In the genomic region with DNA sequence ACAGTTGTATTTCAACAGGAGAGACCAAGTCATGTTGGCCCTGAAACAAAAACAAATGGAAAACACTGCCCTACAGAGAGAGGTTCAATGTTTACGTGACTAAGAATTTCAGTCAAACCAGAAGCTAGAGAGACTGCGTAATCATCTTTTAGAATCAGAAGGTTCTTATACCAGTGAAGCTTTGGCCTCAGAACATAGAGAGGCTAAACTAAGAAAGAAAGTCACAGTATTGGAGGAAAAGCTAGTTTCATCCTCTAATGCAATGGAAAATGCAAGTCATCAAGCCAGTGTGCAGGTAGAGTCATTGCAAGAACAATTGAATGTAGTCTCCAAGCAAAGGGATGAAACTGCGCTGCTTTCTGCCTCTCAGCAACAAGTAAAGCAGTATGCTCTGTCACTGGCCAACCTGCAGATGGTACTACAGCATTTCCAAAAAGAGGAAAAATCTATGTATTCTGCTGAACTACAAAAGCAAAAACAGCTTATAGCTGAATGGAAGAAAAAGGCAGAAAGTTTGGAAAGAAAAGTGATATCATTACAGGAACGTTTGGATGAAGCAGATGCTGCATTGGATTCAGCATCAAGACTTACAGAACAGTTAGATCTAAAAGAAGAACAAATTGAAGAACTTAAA, we compare ENCODE assay signal across 13 cellular contexts. TPM values are rescaled to one million over a fixed set of nuclear protein-coding genes. Genes with fewer than 3 reads are reported as not detected.
DNase-seq lines count a peak whose midpoint lies in the region; TF ChIP-seq lines count a peak whose summit lies in the region.
"Had no signal": no experiment of that assay in that cellular context is flagged by ENCODE, and none has a peak within 500 bp of the region (broad histone marks: within the 10 kb centered on the region; RNA-seq: fewer than 3 reads in every experiment).

No MANE protein-coding gene starts in this region.

- H3K27me3 Mint-ChIP-seq in activated CD4-positive, alpha-beta T cell treated with anti-CD3 and anti-CD28 coated beads, Interleukin-2, amount 10 ng/mL, durations not matched to agents 24 days and 14 days: peaks cover 23% of the 10 kb centered on the region
- peaks cover 13% of the 10 kb centered on the region for H3K27me3 Mint-ChIP-seq in activated T-helper 2 cell treated with anti-CD3 and anti-CD28 coated beads, Interferon-gamma antibody, Interleukin-2, Interleukin-4, amounts not matched to agents 10 μg/mL and 5 μg/mL and 100 μg/mL, durations not matched to agents 14 hours and 24 hours and 36 hours (ENCODE audit: low read depth)
- H3K27me3 Mint-ChIP-seq in nephron progenitor cell (ENCODE audit: low read depth, poor library complexity): no peaks in the 10 kb centered on the region

- no peaks in the 10 kb centered on the region for H3K36me3 Mint-ChIP-seq in activated CD4-positive, alpha-beta T cell treated with anti-CD3 and anti-CD28 coated beads, Interleukin-2, amount 10 ng/mL, durations not matched to agents 24 days and 14 days (ENCODE audit: low read depth)
- no peaks in the 10 kb centered on the region for H3K36me3 Mint-ChIP-seq in activated T-helper 2 cell treated with anti-CD3 and anti-CD28 coated beads, Interferon-gamma antibody, Interleukin-2, Interleukin-4, amounts not matched to agents 10 μg/mL and 5 μg/mL and 100 μg/mL, durations not matched to agents 14 hours and 24 hours and 36 hours (ENCODE audit: low read depth)
- H3K36me3 Mint-ChIP-seq in nephron progenitor cell (ENCODE audit: low read depth): peaks cover 26% of the 10 kb centered on the region

- intact Hi-C loops in activated CD4-positive, alpha-beta T cell treated with anti-CD3 and anti-CD28 coated beads, Interleukin-2, amount 10 ng/mL, durations not matched to agents 24 days and 14 days (cut with micrococcal nuclease): no loop called here
- intact Hi-C loops in activated T-helper 2 cell treated with anti-CD3 and anti-CD28 coated beads, Interferon-gamma antibody, Interleukin-2, Interleukin-4, amounts not matched to agents 10 μg/mL and 5 μg/mL and 100 μg/mL, durations not matched to agents 14 hours and 24 hours and 36 hours (cut with micrococcal nuclease): no loop called here

- in situ Hi-C loops in G401 (cut with HindIII; ENCODE audit: low sequenced_read_pairs): no loop called here

- H3K4me1 Mint-ChIP-seq in activated CD4-positive, alpha-beta T cell treated with anti-CD3 and anti-CD28 coated beads, Interleukin-2, amount 10 ng/mL, durations not matched to agents 24 days and 14 days: no peaks in the 10 kb centered on the region
- peaks cover 11% of the 10 kb centered on the region for H3K4me1 Mint-ChIP-seq in activated T-helper 2 cell treated with anti-CD3 and anti-CD28 coated beads, Interferon-gamma antibody, Interleukin-2, Interleukin-4, amounts not matched to agents 10 μg/mL and 5 μg/mL and 100 μg/mL, durations not matched to agents 14 hours and 24 hours and 36 hours (ENCODE audit: low read depth)
- H3K4me1 Mint-ChIP-seq in nephron progenitor cell: peaks cover 40% of the 10 kb centered on the region

- no peak overlapping the region for H3K27ac Mint-ChIP-seq in activated CD4-positive, alpha-beta T cell treated with anti-CD3 and anti-CD28 coated beads, Interleukin-2, amount 10 ng/mL, durations not matched to agents 24 days and 14 days
- peak overlapping the region; percentile 36 for H3K27ac Mint-ChIP-seq in activated T-helper 2 cell treated with anti-CD3 and anti-CD28 coated beads, Interferon-gamma antibody, Interleukin-2, Interleukin-4, amounts not matched to agents 10 μg/mL and 5 μg/mL and 100 μg/mL, durations not matched to agents 14 hours and 24 hours and 36 hours
- peak overlapping the region; percentile 17 for H3K27ac Mint-ChIP-seq in nephron progenitor cell

- peaks cover 6% of the 10 kb centered on the region for H3K9me3 Mint-ChIP-seq in activated CD4-positive, alpha-beta T cell treated with anti-CD3 and anti-CD28 coated beads, Interleukin-2, amount 10 ng/mL, durations not matched to agents 24 days and 14 days
- H3K9me3 Mint-ChIP-seq in activated T-helper 2 cell treated with anti-CD3 and anti-CD28 coated beads, Interferon-gamma antibody, Interleukin-2, Interleukin-4, amounts not matched to agents 10 μg/mL and 5 μg/mL and 100 μg/mL, durations not matched to agents 14 hours and 24 hours and 36 hours: no peaks in the 10 kb centered on the region
- peaks cover 34% of the 10 kb centered on the region for H3K9me3 Mint-ChIP-seq in nephron progenitor cell

- DNase-seq in activated CD4-positive, alpha-beta T cell treated with anti-CD3 and anti-CD28 coated beads for 48 hours: peak; percentile 28
- no peak for DNase-seq in activated CD4-positive, alpha-beta T cell treated with anti-CD3 and anti-CD28 coated beads, Interleukin-2, amount 10 ng/mL, durations not matched to agents 24 days and 14 days
- DNase-seq in G401 (ENCODE audit: low spot score) (peak; percentile 18), nephron progenitor cell (no peak), NCI-H748 (lab: John Stamatoyannopoulos, UW; ENCODE audit: unreplicated experiment) (no peak), NCI-H510A treated with DMSO at 0.1 percent for 48 hours (lab: John Stamatoyannopoulos, UW) (no peak), DMS53 (lab: John Stamatoyannopoulos, UW) (no peak)
- no peak for DNase-seq in activated T-helper 2 cell treated with anti-CD3 and anti-CD28 coated beads, Interferon-gamma antibody, Interleukin-2, Interleukin-4, amounts not matched to agents 10 μg/mL and 5 μg/mL and 100 μg/mL, durations not matched to agents 14 hours and 24 hours and 36 hours (ENCODE audit: low spot score)
- DNase-seq: effector memory CD4-positive, alpha-beta T cell; mesendoderm; NCI-H1930; NCI-H748 treated with DMSO at 0.1 percent for 48 hours; Peyer's patch had no signal

- no peak for TF ChIP-seq CTCF in nephron progenitor cell (IDR thresholded peaks at IDR 0.05)

- H3K4me3 Mint-ChIP-seq in activated CD4-positive, alpha-beta T cell treated with anti-CD3 and anti-CD28 coated beads, Interleukin-2, amount 10 ng/mL, durations not matched to agents 24 days and 14 days: no peak overlapping the region
- no peak overlapping the region for H3K4me3 Mint-ChIP-seq in activated T-helper 2 cell treated with anti-CD3 and anti-CD28 coated beads, Interferon-gamma antibody, Interleukin-2, Interleukin-4, amounts not matched to agents 10 μg/mL and 5 μg/mL and 100 μg/mL, durations not matched to agents 14 hours and 24 hours and 36 hours (ENCODE audit: low read depth)
- no peak overlapping the region for H3K4me3 Mint-ChIP-seq in nephron progenitor cell

RNA-seq across cellular contexts. Expression of a gene that starts 32.5 kb away (rescaled TPM):
- total RNA-seq in activated CD4-positive, alpha-beta T cell treated with anti-CD3 and anti-CD28 coated beads, Interleukin-2, amount 10 ng/mL, durations not matched to agents 24 days and 14 days: 0.02 TPM in 1 of 2 replicates, not detected in the other
- 8.0 and 20.4 TPM in 2 replicates for total RNA-seq in G401 (2014; rRNA removed; shearing (Covaris generic))
- 0.02 and 0.11 TPM in 2 replicates for total RNA-seq in activated T-helper 2 cell treated with anti-CD3 and anti-CD28 coated beads, Interferon-gamma antibody, Interleukin-2, Interleukin-4, amounts not matched to agents 10 μg/mL and 5 μg/mL and 100 μg/mL, durations not matched to agents 14 hours and 24 hours and 36 hours

Comparison
In these comparisons a context has a peak if more than half of its experiments do, and no peak if none do; other contexts are left out.
1. DNase-seq: peak in activated CD4-positive, alpha-beta T cell treated with anti-CD3 and anti-CD28 coated beads for 48 hours (single experiment) and G401 (single experiment); none in activated CD4-positive, alpha-beta T cell treated with anti-CD3 and anti-CD28 coated beads, Interleukin-2, amount 10 ng/mL, durations not matched to agents 24 days and 14 days (single experiment), activated T-helper 2 cell treated with anti-CD3 and anti-CD28 coated beads, Interferon-gamma antibody, Interleukin-2, Interleukin-4, amounts not matched to agents 10 μg/mL and 5 μg/mL and 100 μg/mL, durations not matched to agents 14 hours and 24 hours and 36 hours (single experiment), nephron progenitor cell (single experiment), NCI-H748 (single experiment), NCI-H510A treated with DMSO at 0.1 percent for 48 hours (single experiment) and DMS53 (single experiment).